1 cellular context compared by ENCODE assay signal in the genomic region with DNA sequence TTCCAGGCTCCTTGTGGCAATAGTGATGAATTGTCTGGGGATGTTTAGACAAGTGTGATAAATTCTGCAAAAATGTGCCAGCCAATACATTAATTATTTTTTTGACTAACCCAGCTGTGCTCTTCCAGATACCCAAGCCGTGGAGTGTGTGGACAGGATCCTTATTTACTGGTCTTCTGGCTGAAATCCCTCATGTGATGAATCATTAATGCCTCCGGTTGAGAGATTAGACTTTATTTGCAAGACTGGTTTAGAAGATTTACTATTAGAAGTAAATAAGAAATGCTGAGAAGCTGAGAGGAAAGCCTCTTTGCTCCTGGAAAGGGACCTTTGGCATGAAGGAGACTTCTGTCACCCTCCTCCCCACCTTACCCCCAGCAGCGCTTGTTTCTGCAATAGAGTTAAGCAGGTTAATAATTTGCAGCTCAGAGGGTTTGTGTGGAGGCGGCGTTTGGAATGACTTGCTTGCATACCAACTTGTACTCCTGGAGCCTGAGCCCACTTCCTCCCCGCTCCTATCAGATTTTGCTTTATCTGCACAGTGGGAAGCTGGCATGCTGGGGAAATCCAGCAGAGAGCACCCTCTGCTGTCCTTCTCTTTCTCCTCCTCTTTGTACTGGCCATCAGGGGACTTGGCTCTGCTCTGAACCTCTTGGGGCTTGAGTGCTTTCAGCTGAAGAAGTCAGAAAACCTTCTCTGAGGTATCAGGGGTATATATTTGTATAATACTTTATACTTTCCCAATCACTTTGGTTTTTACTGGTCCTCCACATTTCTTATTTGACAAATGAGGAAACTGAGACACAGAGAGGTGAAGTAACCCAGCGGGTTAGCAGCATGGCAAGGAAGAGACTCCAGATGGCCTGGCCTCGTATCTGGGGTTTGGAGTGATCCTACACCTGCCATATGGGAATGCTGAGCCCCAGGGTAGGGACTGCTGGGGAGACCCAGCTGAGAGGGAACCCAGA.
A peak's percentile ranks its signal among the peaks of the same experiment; 100 is the strongest.
TF ChIP-seq lines count a peak whose summit lies in the region.

No MANE protein-coding gene starts in this region.

TF ChIP-seq in HepG2, 621 proteins besides CTCF, POLR2A, EP300 and RAD21 (continues in another document):
- TF ChIP-seq MATR3 (CRISPR knock-in tag; IDR thresholded peaks at IDR 0.05) (no peak), PHB2 (IDR thresholded peaks at IDR 0.05; ENCODE audit: partially characterized antibody) (no peak), SOX13 (IDR thresholded peaks at IDR 0.05) (no peak), SOX13 (CRISPR knock-in tag; conservative IDR thresholded peaks at IDR 0.05 in 1 of 2, IDR thresholded peaks at IDR 0.05 in 1 of 2) (peak in 1 of 2 experiments; percentile 60; a peak in 2 of 4 replicates), ZFP37 (CRISPR knock-in tag; IDR thresholded peaks at IDR 0.05; ENCODE audit: borderline replicate concordance) (0 out of 2 replicates have a peak, but pooled peaks have one; percentile 48), AGO2 (optimal IDR thresholded peaks at IDR 0.05; ENCODE audit: low read depth, low read length) (no peak), RFXAP (CRISPR knock-in tag; IDR thresholded peaks at IDR 0.05; ENCODE audit: borderline replicate concordance) (peak; percentile 35; the same call in 1 of the 2 replicates), RARG (CRISPR knock-in tag; IDR thresholded peaks at IDR 0.05; ENCODE audit: low read depth) (no peak), ZNF260 (CRISPR knock-in tag; IDR thresholded peaks at IDR 0.05; ENCODE audit: borderline replicate concordance, low read depth) (no peak), ZNF879 (CRISPR knock-in tag; IDR thresholded peaks at IDR 0.05) (no peak), ZNF317 (CRISPR knock-in tag; IDR thresholded peaks at IDR 0.05) (peak; percentile 62; the same call in 1 of the 2 replicates), SRSF9 (IDR thresholded peaks at IDR 0.05; ENCODE audit: borderline replicate concordance, insufficient read depth, low read depth, low read length, poor library complexity, severe bottlenecking) (no peak), ZNF331 (CRISPR knock-in tag; IDR thresholded peaks at IDR 0.05) (peak; percentile 73), KMT2B (CRISPR knock-in tag; IDR thresholded peaks at IDR 0.05) (peak; percentile 23; the same call in 1 of the 2 replicates), ZNF224 (CRISPR knock-in tag; IDR thresholded peaks at IDR 0.05) (no peak), ATF1 (CRISPR knock-in tag; IDR thresholded peaks at IDR 0.05) (no peak), NFIC (IDR thresholded peaks at IDR 0.05; ENCODE audit: low read length) (no peak), ZNF616 (CRISPR knock-in tag; IDR thresholded peaks at IDR 0.05; ENCODE audit: low read depth) (no peak), ZNF543 (CRISPR knock-in tag; IDR thresholded peaks at IDR 0.05) (no peak), TBX3 (IDR thresholded peaks at IDR 0.05; ENCODE audit: borderline replicate concordance) (no peak), ZBTB38 (CRISPR knock-in tag; IDR thresholded peaks at IDR 0.05) (no peak), MAF1 (CRISPR knock-in tag; IDR thresholded peaks at IDR 0.05; ENCODE audit: borderline replicate concordance) (no peak), ZNF431 (CRISPR knock-in tag; IDR thresholded peaks at IDR 0.05; ENCODE audit: borderline replicate concordance, low read depth) (0 out of 2 replicates have a peak, but pooled peaks have one; percentile 55), FOXP1 (IDR thresholded peaks at IDR 0.05) (no peak), FOXP1 (CRISPR knock-in tag; IDR thresholded peaks at IDR 0.05) (0 out of 2 replicates have a peak, but pooled peaks have one; percentile 18), PCBP1 (IDR thresholded peaks at IDR 0.05; ENCODE audit: borderline replicate concordance, low read depth, low read length) (no peak), ESRRA (CRISPR knock-in tag; IDR thresholded peaks at IDR 0.05; ENCODE audit: low read depth) (no peak), ZNF629 (CRISPR knock-in tag; conservative IDR thresholded peaks at IDR 0.05) (no peak)
- TF ChIP-seq, protein P1, sequence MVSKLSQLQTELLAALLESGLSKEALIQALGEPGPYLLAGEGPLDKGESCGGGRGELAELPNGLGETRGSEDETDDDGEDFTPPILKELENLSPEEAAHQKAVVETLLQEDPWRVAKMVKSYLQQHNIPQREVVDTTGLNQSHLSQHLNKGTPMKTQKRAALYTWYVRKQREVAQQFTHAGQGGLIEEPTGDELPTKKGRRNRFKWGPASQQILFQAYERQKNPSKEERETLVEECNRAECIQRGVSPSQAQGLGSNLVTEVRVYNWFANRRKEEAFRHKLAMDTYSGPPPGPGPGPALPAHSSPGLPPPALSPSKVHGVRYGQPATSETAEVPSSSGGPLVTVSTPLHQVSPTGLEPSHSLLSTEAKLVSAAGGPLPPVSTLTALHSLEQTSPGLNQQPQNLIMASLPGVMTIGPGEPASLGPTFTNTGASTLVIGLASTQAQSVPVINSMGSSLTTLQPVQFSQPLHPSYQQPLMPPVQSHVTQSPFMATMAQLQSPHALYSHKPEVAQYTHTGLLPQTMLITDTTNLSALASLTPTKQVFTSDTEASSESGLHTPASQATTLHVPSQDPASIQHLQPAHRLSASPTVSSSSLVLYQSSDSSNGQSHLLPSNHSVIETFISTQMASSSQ (IDR thresholded peaks at IDR 0.05; ENCODE audit: low read depth): peak; percentile 90
- TF ChIP-seq, protein P1 (CRISPR knock-in tag; IDR thresholded peaks at IDR 0.05; ENCODE audit: borderline replicate concordance): peak; percentile 90
- TF ChIP-seq, protein P2, sequence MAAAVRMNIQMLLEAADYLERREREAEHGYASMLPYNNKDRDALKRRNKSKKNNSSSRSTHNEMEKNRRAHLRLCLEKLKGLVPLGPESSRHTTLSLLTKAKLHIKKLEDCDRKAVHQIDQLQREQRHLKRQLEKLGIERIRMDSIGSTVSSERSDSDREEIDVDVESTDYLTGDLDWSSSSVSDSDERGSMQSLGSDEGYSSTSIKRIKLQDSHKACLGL (CRISPR knock-in tag; IDR thresholded peaks at IDR 0.05): no peak
- TF ChIP-seq, protein P3, sequence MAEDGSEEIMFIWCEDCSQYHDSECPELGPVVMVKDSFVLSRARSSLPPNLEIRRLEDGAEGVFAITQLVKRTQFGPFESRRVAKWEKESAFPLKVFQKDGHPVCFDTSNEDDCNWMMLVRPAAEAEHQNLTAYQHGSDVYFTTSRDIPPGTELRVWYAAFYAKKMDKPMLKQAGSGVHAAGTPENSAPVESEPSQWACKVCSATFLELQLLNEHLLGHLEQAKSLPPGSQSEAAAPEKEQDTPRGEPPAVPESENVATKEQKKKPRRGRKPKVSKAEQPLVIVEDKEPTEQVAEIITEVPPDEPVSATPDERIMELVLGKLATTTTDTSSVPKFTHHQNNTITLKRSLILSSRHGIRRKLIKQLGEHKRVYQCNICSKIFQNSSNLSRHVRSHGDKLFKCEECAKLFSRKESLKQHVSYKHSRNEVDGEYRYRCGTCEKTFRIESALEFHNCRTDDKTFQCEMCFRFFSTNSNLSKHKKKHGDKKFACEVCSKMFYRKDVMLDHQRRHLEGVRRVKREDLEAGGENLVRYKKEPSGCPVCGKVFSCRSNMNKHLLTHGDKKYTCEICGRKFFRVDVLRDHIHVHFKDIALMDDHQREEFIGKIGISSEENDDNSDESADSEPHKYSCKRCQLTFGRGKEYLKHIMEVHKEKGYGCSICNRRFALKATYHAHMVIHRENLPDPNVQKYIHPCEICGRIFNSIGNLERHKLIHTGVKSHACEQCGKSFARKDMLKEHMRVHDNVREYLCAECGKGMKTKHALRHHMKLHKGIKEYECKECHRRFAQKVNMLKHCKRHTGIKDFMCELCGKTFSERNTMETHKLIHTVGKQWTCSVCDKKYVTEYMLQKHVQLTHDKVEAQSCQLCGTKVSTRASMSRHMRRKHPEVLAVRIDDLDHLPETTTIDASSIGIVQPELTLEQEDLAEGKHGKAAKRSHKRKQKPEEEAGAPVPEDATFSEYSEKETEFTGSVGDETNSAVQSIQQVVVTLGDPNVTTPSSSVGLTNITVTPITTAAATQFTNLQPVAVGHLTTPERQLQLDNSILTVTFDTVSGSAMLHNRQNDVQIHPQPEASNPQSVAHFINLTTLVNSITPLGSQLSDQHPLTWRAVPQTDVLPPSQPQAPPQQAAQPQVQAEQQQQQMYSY (CRISPR knock-in tag; IDR thresholded peaks at IDR 0.05): no peak
- TF ChIP-seq, protein P4, sequence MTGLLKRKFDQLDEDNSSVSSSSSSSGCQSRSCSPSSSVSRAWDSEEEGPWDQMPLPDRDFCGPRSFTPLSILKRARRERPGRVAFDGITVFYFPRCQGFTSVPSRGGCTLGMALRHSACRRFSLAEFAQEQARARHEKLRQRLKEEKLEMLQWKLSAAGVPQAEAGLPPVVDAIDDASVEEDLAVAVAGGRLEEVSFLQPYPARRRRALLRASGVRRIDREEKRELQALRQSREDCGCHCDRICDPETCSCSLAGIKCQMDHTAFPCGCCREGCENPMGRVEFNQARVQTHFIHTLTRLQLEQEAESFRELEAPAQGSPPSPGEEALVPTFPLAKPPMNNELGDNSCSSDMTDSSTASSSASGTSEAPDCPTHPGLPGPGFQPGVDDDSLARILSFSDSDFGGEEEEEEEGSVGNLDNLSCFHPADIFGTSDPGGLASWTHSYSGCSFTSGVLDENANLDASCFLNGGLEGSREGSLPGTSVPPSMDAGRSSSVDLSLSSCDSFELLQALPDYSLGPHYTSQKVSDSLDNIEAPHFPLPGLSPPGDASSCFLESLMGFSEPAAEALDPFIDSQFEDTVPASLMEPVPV (CRISPR knock-in tag; IDR thresholded peaks at IDR 0.05): no peak
- TF ChIP-seq, protein P5, sequence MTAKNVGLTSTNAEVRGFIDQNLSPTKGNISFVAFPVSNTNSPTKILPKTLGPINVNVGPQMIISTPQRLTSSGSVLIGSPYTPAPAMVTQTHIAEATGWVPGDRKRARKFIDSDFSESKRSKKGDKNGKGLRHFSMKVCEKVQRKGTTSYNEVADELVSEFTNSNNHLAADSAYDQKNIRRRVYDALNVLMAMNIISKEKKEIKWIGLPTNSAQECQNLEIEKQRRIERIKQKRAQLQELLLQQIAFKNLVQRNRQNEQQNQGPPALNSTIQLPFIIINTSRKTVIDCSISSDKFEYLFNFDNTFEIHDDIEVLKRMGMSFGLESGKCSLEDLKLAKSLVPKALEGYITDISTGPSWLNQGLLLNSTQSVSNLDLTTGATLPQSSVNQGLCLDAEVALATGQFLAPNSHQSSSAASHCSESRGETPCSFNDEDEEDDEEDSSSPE (CRISPR knock-in tag; IDR thresholded peaks at IDR 0.05): no peak
- TF ChIP-seq, protein P6, sequence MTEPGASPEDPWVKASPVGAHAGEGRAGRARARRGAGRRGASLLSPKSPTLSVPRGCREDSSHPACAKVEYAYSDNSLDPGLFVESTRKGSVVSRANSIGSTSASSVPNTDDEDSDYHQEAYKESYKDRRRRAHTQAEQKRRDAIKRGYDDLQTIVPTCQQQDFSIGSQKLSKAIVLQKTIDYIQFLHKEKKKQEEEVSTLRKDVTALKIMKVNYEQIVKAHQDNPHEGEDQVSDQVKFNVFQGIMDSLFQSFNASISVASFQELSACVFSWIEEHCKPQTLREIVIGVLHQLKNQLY (CRISPR knock-in tag; IDR thresholded peaks at IDR 0.05): peak; percentile 63; the same call in 1 of the 2 replicates
- TF ChIP-seq, protein P7, sequence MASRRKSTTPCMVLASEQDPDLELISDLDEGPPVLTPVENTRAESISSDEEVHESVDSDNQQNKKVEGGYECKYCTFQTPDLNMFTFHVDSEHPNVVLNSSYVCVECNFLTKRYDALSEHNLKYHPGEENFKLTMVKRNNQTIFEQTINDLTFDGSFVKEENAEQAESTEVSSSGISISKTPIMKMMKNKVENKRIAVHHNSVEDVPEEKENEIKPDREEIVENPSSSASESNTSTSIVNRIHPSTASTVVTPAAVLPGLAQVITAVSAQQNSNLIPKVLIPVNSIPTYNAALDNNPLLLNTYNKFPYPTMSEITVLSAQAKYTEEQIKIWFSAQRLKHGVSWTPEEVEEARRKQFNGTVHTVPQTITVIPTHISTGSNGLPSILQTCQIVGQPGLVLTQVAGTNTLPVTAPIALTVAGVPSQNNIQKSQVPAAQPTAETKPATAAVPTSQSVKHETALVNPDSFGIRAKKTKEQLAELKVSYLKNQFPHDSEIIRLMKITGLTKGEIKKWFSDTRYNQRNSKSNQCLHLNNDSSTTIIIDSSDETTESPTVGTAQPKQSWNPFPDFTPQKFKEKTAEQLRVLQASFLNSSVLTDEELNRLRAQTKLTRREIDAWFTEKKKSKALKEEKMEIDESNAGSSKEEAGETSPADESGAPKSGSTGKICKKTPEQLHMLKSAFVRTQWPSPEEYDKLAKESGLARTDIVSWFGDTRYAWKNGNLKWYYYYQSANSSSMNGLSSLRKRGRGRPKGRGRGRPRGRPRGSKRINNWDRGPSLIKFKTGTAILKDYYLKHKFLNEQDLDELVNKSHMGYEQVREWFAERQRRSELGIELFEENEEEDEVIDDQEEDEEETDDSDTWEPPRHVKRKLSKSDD (CRISPR knock-in tag; IDR thresholded peaks at IDR 0.05; ENCODE audit: low read depth): no peak
- TF ChIP-seq, protein P8, sequence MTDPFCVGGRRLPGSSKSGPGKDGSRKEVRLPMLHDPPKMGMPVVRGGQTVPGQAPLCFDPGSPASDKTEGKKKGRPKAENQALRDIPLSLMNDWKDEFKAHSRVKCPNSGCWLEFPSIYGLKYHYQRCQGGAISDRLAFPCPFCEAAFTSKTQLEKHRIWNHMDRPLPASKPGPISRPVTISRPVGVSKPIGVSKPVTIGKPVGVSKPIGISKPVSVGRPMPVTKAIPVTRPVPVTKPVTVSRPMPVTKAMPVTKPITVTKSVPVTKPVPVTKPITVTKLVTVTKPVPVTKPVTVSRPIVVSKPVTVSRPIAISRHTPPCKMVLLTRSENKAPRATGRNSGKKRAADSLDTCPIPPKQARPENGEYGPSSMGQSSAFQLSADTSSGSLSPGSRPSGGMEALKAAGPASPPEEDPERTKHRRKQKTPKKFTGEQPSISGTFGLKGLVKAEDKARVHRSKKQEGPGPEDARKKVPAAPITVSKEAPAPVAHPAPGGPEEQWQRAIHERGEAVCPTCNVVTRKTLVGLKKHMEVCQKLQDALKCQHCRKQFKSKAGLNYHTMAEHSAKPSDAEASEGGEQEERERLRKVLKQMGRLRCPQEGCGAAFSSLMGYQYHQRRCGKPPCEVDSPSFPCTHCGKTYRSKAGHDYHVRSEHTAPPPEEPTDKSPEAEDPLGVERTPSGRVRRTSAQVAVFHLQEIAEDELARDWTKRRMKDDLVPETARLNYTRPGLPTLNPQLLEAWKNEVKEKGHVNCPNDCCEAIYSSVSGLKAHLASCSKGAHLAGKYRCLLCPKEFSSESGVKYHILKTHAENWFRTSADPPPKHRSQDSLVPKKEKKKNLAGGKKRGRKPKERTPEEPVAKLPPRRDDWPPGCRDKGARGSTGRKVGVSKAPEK (CRISPR knock-in tag; IDR thresholded peaks at IDR 0.05; ENCODE audit: borderline replicate concordance): peak; percentile 78; the same call in 1 of the 2 replicates
- TF ChIP-seq, protein P9, sequence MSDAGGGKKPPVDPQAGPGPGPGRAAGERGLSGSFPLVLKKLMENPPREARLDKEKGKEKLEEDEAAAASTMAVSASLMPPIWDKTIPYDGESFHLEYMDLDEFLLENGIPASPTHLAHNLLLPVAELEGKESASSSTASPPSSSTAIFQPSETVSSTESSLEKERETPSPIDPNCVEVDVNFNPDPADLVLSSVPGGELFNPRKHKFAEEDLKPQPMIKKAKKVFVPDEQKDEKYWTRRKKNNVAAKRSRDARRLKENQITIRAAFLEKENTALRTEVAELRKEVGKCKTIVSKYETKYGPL (CRISPR knock-in tag; IDR thresholded peaks at IDR 0.05): no peak
